ENCODE assay signal across 1 cellular context in genomic region chr3:71742621-71743020, GRCh38.
TF ChIP-seq lines count a peak whose summit lies in the region.

No MANE protein-coding gene starts in this region.

TF ChIP-seq in K562, 482 proteins besides CTCF, POLR2A, EP300 and RAD21:
- TF ChIP-seq SIN3B (IDR thresholded peaks at IDR 0.05; ENCODE audit: low read depth) (no peak), MTF1 (CRISPR knock-in tag; IDR thresholded peaks at IDR 0.05; ENCODE audit: borderline replicate concordance) (no peak), ZNF282 (CRISPR knock-in tag; IDR thresholded peaks at IDR 0.05) (no peak), ZNF324 (CRISPR knock-in tag; IDR thresholded peaks at IDR 0.05) (peak; percentile 92), ARID4B (CRISPR knock-in tag; IDR thresholded peaks at IDR 0.05) (no peak), FOXA3 (CRISPR knock-in tag; conservative IDR thresholded peaks at IDR 0.05 in 1 of 2, IDR thresholded peaks at IDR 0.05 in 1 of 2) (peak in 1 of 2 experiments; percentile 68; a peak in 2 of 4 replicates), BRD4 (IDR thresholded peaks at IDR 0.05) (no peak), MTA1 (IDR thresholded peaks at IDR 0.05; ENCODE audit: borderline replicate concordance) (no peak)
